Comparison of ENCODE assay signal across 1 cellular context in the genomic region with DNA sequence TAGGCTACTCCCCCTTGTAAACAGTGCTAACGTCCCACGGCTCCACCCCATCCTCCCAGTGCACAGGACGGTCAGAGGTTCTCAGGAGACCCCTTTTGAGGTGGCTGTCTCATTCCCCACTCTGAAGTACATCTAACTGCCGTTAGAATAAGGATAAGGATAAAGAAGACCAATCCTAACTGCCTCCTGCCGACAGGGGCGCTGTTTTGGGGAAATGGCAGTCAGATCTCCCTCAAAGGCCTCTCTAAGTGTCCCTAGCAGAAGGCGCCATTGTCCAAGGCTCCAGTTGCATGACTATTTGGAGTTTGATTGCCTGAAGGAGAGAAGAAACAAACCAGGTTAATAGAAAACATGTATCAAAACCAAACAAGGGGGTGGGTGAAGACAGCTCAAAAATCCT.
TF ChIP-seq lines count a peak whose summit lies in the region.

No MANE protein-coding gene starts in this region.

TF ChIP-seq in GM12878, 131 proteins besides CTCF, POLR2A, EP300 and RAD21:
- TF ChIP-seq, protein P1, sequence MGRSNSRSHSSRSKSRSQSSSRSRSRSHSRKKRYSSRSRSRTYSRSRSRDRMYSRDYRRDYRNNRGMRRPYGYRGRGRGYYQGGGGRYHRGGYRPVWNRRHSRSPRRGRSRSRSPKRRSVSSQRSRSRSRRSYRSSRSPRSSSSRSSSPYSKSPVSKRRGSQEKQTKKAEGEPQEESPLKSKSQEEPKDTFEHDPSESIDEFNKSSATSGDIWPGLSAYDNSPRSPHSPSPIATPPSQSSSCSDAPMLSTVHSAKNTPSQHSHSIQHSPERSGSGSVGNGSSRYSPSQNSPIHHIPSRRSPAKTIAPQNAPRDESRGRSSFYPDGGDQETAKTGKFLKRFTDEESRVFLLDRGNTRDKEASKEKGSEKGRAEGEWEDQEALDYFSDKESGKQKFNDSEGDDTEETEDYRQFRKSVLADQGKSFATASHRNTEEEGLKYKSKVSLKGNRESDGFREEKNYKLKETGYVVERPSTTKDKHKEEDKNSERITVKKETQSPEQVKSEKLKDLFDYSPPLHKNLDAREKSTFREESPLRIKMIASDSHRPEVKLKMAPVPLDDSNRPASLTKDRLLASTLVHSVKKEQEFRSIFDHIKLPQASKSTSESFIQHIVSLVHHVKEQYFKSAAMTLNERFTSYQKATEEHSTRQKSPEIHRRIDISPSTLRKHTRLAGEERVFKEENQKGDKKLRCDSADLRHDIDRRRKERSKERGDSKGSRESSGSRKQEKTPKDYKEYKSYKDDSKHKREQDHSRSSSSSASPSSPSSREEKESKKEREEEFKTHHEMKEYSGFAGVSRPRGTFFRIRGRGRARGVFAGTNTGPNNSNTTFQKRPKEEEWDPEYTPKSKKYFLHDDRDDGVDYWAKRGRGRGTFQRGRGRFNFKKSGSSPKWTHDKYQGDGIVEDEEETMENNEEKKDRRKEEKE (IDR thresholded peaks at IDR 0.05): no peak
- TF ChIP-seq SUZ12 (IDR thresholded peaks at IDR 0.05; ENCODE audit: unreplicated experiment) (no peak), TAF1 (IDR thresholded peaks at IDR 0.05; ENCODE audit: borderline replicate concordance, low read depth, low read length) (no peak), CHD2 (IDR thresholded peaks at IDR 0.05; ENCODE audit: borderline replicate concordance, low read depth, low read length) (no peak), NBN (IDR thresholded peaks at IDR 0.05) (no peak), NFXL1 (IDR thresholded peaks at IDR 0.05; ENCODE audit: borderline replicate concordance) (no peak), ZBED1 (IDR thresholded peaks at IDR 0.05; ENCODE audit: borderline replicate concordance) (no peak), FOS (IDR thresholded peaks at IDR 0.05; ENCODE audit: borderline replicate concordance, extremely low read depth, insufficient read length) (no peak), NR2C2 (IDR thresholded peaks at IDR 0.05; ENCODE audit: borderline replicate concordance, control insufficient read depth, insufficient read length, low read depth) (no peak), CREM (IDR thresholded peaks at IDR 0.05; ENCODE audit: low read depth) (no peak), E4F1 (IDR thresholded peaks at IDR 0.05; ENCODE audit: borderline replicate concordance, partially characterized antibody) (no peak), EZH2 (IDR thresholded peaks at IDR 0.05; ENCODE audit: borderline replicate concordance, control insufficient read depth, low read depth, low read length) (no peak), MLLT1 (IDR thresholded peaks at IDR 0.05) (no peak), SREBF1 (IDR thresholded peaks at IDR 0.05; ENCODE audit: low read length) (no peak), MTA2 (IDR thresholded peaks at IDR 0.05; ENCODE audit: low read depth) (no peak), BHLHE40 (IDR thresholded peaks at IDR 0.05; ENCODE audit: borderline replicate concordance in 1 of 2, low read depth in 2 of 2, low read length in 1 of 2) (no peak), WRNIP1 (IDR thresholded peaks at IDR 0.05; ENCODE audit: borderline replicate concordance, low read depth, low read length) (no peak)
- TF ChIP-seq, protein P2, sequence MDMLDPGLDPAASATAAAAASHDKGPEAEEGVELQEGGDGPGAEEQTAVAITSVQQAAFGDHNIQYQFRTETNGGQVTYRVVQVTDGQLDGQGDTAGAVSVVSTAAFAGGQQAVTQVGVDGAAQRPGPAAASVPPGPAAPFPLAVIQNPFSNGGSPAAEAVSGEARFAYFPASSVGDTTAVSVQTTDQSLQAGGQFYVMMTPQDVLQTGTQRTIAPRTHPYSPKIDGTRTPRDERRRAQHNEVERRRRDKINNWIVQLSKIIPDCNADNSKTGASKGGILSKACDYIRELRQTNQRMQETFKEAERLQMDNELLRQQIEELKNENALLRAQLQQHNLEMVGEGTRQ (IDR thresholded peaks at IDR 0.05; ENCODE audit: borderline replicate concordance, low read depth, low read length): no peak
- TF ChIP-seq, protein P3, sequence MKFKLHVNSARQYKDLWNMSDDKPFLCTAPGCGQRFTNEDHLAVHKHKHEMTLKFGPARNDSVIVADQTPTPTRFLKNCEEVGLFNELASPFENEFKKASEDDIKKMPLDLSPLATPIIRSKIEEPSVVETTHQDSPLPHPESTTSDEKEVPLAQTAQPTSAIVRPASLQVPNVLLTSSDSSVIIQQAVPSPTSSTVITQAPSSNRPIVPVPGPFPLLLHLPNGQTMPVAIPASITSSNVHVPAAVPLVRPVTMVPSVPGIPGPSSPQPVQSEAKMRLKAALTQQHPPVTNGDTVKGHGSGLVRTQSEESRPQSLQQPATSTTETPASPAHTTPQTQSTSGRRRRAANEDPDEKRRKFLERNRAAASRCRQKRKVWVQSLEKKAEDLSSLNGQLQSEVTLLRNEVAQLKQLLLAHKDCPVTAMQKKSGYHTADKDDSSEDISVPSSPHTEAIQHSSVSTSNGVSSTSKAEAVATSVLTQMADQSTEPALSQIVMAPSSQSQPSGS (IDR thresholded peaks at IDR 0.05; ENCODE audit: low read length): no peak
- TF ChIP-seq, protein P4, sequence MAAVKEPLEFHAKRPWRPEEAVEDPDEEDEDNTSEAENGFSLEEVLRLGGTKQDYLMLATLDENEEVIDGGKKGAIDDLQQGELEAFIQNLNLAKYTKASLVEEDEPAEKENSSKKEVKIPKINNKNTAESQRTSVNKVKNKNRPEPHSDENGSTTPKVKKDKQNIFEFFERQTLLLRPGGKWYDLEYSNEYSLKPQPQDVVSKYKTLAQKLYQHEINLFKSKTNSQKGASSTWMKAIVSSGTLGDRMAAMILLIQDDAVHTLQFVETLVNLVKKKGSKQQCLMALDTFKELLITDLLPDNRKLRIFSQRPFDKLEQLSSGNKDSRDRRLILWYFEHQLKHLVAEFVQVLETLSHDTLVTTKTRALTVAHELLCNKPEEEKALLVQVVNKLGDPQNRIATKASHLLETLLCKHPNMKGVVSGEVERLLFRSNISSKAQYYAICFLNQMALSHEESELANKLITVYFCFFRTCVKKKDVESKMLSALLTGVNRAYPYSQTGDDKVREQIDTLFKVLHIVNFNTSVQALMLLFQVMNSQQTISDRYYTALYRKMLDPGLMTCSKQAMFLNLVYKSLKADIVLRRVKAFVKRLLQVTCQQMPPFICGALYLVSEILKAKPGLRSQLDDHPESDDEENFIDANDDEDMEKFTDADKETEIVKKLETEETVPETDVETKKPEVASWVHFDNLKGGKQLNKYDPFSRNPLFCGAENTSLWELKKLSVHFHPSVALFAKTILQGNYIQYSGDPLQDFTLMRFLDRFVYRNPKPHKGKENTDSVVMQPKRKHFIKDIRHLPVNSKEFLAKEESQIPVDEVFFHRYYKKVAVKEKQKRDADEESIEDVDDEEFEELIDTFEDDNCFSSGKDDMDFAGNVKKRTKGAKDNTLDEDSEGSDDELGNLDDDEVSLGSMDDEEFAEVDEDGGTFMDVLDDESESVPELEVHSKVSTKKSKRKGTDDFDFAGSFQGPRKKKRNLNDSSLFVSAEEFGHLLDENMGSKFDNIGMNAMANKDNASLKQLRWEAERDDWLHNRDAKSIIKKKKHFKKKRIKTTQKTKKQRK (IDR thresholded peaks at IDR 0.05; ENCODE audit: low read depth, low read length): no peak
